Comparison of ENCODE assay signal across 12 cellular contexts in the genomic region with DNA sequence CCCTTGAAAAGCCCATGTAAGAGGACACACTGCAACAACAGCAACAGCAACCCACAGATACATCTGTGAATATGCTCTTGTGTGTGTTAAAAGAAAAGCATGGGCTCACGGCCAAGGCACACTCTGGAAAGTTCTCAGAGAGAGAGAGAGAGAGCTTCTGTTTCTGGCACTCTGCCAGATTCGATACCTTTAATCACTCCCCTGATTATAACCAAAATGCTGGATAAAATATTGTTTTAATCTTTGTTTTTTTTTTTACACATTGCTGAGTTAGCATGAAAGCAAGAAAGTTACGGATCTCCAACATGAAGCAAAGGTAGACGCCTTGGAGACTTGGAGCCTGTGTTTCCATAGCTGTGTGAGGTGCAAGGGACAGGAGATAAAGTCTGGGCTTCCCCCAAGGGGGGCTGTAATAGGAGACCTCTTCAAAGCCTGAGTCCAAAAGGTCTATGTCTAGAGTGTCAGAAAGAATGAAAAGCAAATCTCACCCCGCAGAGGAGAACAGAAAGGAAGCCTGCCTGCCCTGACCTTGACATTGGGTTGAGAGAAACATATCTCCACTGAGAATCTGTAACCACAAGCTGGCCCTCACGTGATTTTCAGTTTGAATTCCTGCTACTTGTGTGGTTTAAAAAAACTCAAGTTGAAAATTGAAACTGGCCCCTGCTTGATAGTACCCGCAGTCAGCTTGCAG. TPM values are rescaled to one million over a fixed set of nuclear protein-coding genes. Genes with fewer than 3 reads are reported as not detected.
DNase-seq lines count a peak whose midpoint lies in the region; ATAC-seq and TF ChIP-seq lines count a peak whose summit lies in the region.
"Had no signal": no experiment of that assay in that cellular context is flagged by ENCODE, and none has a peak within 500 bp of the region (broad histone marks: within the 10 kb centered on the region; RNA-seq: fewer than 3 reads in every experiment).

No MANE protein-coding gene starts in this region.

- CTCF ChIA-PET in activated naive CD4-positive, alpha-beta T cell treated with anti-CD3 and anti-CD28 coated beads, Interleukin-2, amount 10 ng/mL, durations not matched to agents 7 days and 5 days (lab: Charles Lee), result interaction anchor here (0.9 to 3.8 kb wide), 5 partner anchors 8 to 146 kb away, joined by 3 to 16 read pairs (median 4); no protein-coding TSS in a partner anchor

- H3K4me3 ChIP-seq in KMS-11 (IDR thresholded peaks at IDR 0.05; ENCODE audit: insufficient read depth, low read depth, low read length) (no peak overlapping the region), body of pancreas (no peak overlapping the region), ascending aorta (no peak overlapping the region)
- H3K4me3 ChIP-seq: heart left ventricle, Peyer's patch had no signal

- H3K9me3 ChIP-seq in body of pancreas (no peaks in the 10 kb centered on the region), ascending aorta (no peaks in the 10 kb centered on the region)

- H3K27ac ChIP-seq in KMS-11, result no peak overlapping the region
- peak overlapping the region in 3 of 4 donors; percentile 31 to 71 (median 64) for H3K27ac ChIP-seq in body of pancreas
- no peak overlapping the region for H3K27ac ChIP-seq in ascending aorta
- H3K27ac ChIP-seq: heart left ventricle had no signal

- H4K20me1 ChIP-seq in KMS-11 (ENCODE audit: insufficient read depth), result no peaks in the 10 kb centered on the region

- H3K4me2 ChIP-seq in KMS-11, result peak overlapping the region; percentile 82

- H3K36me3 ChIP-seq in KMS-11 (ENCODE audit: insufficient read depth) (no peaks in the 10 kb centered on the region), body of pancreas (replicated peaks in 1 of 2; ENCODE audit: insufficient read depth in 1 of 2, low read depth in 2 of 2) (no peaks in the 10 kb centered on the region), ascending aorta (no peaks in the 10 kb centered on the region)
- H3K36me3 ChIP-seq: heart left ventricle, Peyer's patch had no signal

- peaks cover 74% of the 10 kb centered on the region for H3K27me3 Mint-ChIP-seq in activated naive CD4-positive, alpha-beta T cell treated with anti-CD3 and anti-CD28 coated beads, Interleukin-2, amount 10 ng/mL, durations not matched to agents 7 days and 5 days

- H3K4me1 ChIP-seq in KMS-11 (ENCODE audit: low read depth, poor library complexity, severe bottlenecking), result peaks cover 18% of the 10 kb centered on the region
- peaks cover 29% of the 10 kb centered on the region for H3K4me1 ChIP-seq in body of pancreas
- peaks cover 0 to 14% of the 10 kb centered on the region in 2 donors for H3K4me1 ChIP-seq in ascending aorta

- H3K4me3 Mint-ChIP-seq in stimulated activated effector memory CD8-positive, alpha-beta T cell treated with anti-CD3 and anti-CD28 coated beads, Interleukin-12 subunit alpha, Interleukin-12 subunit beta, amount 100 ng/mL, for 72 hours, result peak overlapping the region; percentile 33
- no peak overlapping the region for H3K4me3 Mint-ChIP-seq in activated naive CD4-positive, alpha-beta T cell treated with anti-CD3 and anti-CD28 coated beads, Interleukin-2, amount 10 ng/mL, durations not matched to agents 7 days and 5 days

- H3K4me1 Mint-ChIP-seq in stimulated activated effector memory CD8-positive, alpha-beta T cell treated with anti-CD3 and anti-CD28 coated beads, Interleukin-12 subunit alpha, Interleukin-12 subunit beta, amount 100 ng/mL, for 72 hours, result peaks cover 33% of the 10 kb centered on the region
- H3K4me1 Mint-ChIP-seq in activated naive CD4-positive, alpha-beta T cell treated with anti-CD3 and anti-CD28 coated beads, Interleukin-2, amount 10 ng/mL, durations not matched to agents 7 days and 5 days, result peaks cover 27% of the 10 kb centered on the region

- no peak overlapping the region for H2AFZ ChIP-seq in KMS-11 (ENCODE audit: low read depth)

- no peak overlapping the region for H3K9ac ChIP-seq in KMS-11

- no peak for TF ChIP-seq POLR2A in body of pancreas (IDR thresholded peaks at IDR 0.05)

- ATAC-seq in body of pancreas (peak; percentile 78), HG03378 (IDR thresholded peaks at IDR 0.05; ENCODE audit: unreplicated experiment) (no peak)
- ATAC-seq in stimulated activated effector memory CD8-positive, alpha-beta T cell treated with anti-CD3 and anti-CD28 coated beads, Interleukin-12 subunit alpha, Interleukin-12 subunit beta, amount 100 ng/mL, for 72 hours, result no peak
- ATAC-seq: heart left ventricle had no signal

- H3K27ac Mint-ChIP-seq in stimulated activated effector memory CD8-positive, alpha-beta T cell treated with anti-CD3 and anti-CD28 coated beads, Interleukin-12 subunit alpha, Interleukin-12 subunit beta, amount 100 ng/mL, for 72 hours, result no peak overlapping the region
- H3K27ac Mint-ChIP-seq in activated naive CD4-positive, alpha-beta T cell treated with anti-CD3 and anti-CD28 coated beads, Interleukin-2, amount 10 ng/mL, durations not matched to agents 7 days and 5 days, result no peak overlapping the region

- H3K27me3 ChIP-seq in KMS-11 (ENCODE audit: insufficient read depth, low read depth), result peaks cover 43% of the 10 kb centered on the region
- no peaks in the 10 kb centered on the region for H3K27me3 ChIP-seq in body of pancreas
- no peaks in the 10 kb centered on the region for H3K27me3 ChIP-seq in ascending aorta
- H3K27me3 ChIP-seq: Peyer's patch had no signal

- no peaks in the 10 kb centered on the region for H3K79me2 ChIP-seq in KMS-11 (ENCODE audit: insufficient read depth, low read depth)

- TF ChIP-seq CTCF in KMS-11 (conservative IDR thresholded peaks at IDR 0.05; ENCODE audit: low read depth, low read length) (no peak), body of pancreas (IDR thresholded peaks at IDR 0.05) (no peak), ascending aorta (IDR thresholded peaks at IDR 0.05) (no peak)

- H3K36me3 Mint-ChIP-seq in stimulated activated effector memory CD8-positive, alpha-beta T cell treated with anti-CD3 and anti-CD28 coated beads, Interleukin-12 subunit alpha, Interleukin-12 subunit beta, amount 100 ng/mL, for 72 hours, result no peaks in the 10 kb centered on the region
- H3K36me3 Mint-ChIP-seq in activated naive CD4-positive, alpha-beta T cell treated with anti-CD3 and anti-CD28 coated beads, Interleukin-2, amount 10 ng/mL, durations not matched to agents 7 days and 5 days, result no peaks in the 10 kb centered on the region

- intact Hi-C loops in body of pancreas (cut with DNase I) (no loop called here), ascending aorta (cut with DNase I) (no loop called here)

- 5 to 7% methylated on average over 7 of the region's 7 CpGs for WGBS in body of pancreas, 2 donors

- peaks cover 5% of the 10 kb centered on the region for H3K9me3 Mint-ChIP-seq in stimulated activated effector memory CD8-positive, alpha-beta T cell treated with anti-CD3 and anti-CD28 coated beads, Interleukin-12 subunit alpha, Interleukin-12 subunit beta, amount 100 ng/mL, for 72 hours
- H3K9me3 Mint-ChIP-seq in activated naive CD4-positive, alpha-beta T cell treated with anti-CD3 and anti-CD28 coated beads, Interleukin-2, amount 10 ng/mL, durations not matched to agents 7 days and 5 days, result no peaks in the 10 kb centered on the region

- DNase-seq in NCI-H2196 (lab: John Stamatoyannopoulos, UW; ENCODE audit: unreplicated experiment) (peak; percentile 42), NCI-H2196 treated with DMSO at 0.1 percent for 48 hours (lab: John Stamatoyannopoulos, UW; ENCODE audit: unreplicated experiment) (no peak), body of pancreas (peak; percentile 65 to 85 (median 74)), ascending aorta (ENCODE audit: low spot score in 2 of 2) (no peak)
- DNase-seq in stimulated activated effector memory CD8-positive, alpha-beta T cell treated with anti-CD3 and anti-CD28 coated beads, Interleukin-12 subunit alpha, Interleukin-12 subunit beta, amount 100 ng/mL, for 72 hours (ENCODE audit: low spot score in 2 of 2), result peak in 1 of 2 donors; percentile 58
- no peak for DNase-seq in activated naive CD4-positive, alpha-beta T cell treated with anti-CD3 and anti-CD28 coated beads, Interleukin-2, amount 10 ng/mL, durations not matched to agents 7 days and 5 days
- DNase-seq: activated naive CD4-positive, alpha-beta T cell treated with Interleukin-2 at 50 U/mL for 16 hours; H7; heart left ventricle had no signal

RNA-seq across cellular contexts. Expression of a gene that starts 33.7 kb away (rescaled TPM):
- not detected for total RNA-seq in body of pancreas
- not detected for total RNA-seq in ascending aorta
- total RNA-seq: Peyer's patch had no signal

RNA-seq across cellular contexts. Expression of a gene that starts 35.0 kb away (rescaled TPM):
- total RNA-seq in body of pancreas (under 1 TPM; under 0.01 to 0.26 TPM), ascending aorta (2.9 TPM)

Comparison
In these comparisons a context has a peak if more than half of its experiments do, and no peak if none do; other contexts are left out.
1. DNase-seq: peak in NCI-H2196 (single experiment) and body of pancreas (4 of 4); none in NCI-H2196 treated with DMSO at 0.1 percent for 48 hours (single experiment), ascending aorta (0 of 2) and activated naive CD4-positive, alpha-beta T cell treated with anti-CD3 and anti-CD28 coated beads, Interleukin-2, amount 10 ng/mL, durations not matched to agents 7 days and 5 days (single experiment).
2. H3K27ac ChIP-seq: peak in body of pancreas (3 of 4); none in KMS-11 (single experiment) and ascending aorta (0 of 2).